14 cellular contexts compared by ENCODE assay signal in the genomic region with DNA sequence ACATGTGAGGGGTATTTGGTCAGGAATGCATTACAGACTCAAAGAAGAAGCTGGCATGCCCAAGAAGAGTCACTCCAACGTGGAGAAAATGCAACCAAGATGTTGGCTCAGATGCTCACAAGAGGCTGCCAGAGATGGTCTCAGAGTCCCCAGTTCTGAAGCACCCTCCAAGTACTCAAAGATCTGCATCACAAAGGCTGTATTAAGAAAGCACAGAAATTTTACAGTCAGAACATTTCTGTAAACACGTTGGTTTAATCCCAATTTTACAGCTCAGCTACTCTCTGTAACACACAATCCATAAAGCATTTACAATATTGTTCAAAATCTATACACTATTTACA.
DNase-seq lines count a peak whose midpoint lies in the region; ATAC-seq and TF ChIP-seq lines count a peak whose summit lies in the region.
"Had no signal": no experiment of that assay in that cellular context is flagged by ENCODE, and none has a peak within 500 bp of the region (broad histone marks: within the 10 kb centered on the region; RNA-seq: fewer than 3 reads in every experiment).

No MANE protein-coding gene starts in this region.

- no peaks in the 10 kb centered on the region for H3K9me3 ChIP-seq in upper lobe of right lung
- H3K9me3 ChIP-seq: Caco-2 had no signal

- no peaks in the 10 kb centered on the region for H3K27me3 Mint-ChIP-seq in activated naive CD4-positive, alpha-beta T cell treated with anti-CD3 and anti-CD28 coated beads, Interleukin-2, amount 50 U/mL, for 24 hours
- H3K27me3 Mint-ChIP-seq in activated naive CD4-positive, alpha-beta T cell treated with anti-CD3 and anti-CD28 coated beads for 36 hours (ENCODE audit: low read depth), result no peaks in the 10 kb centered on the region
- no peaks in the 10 kb centered on the region for H3K27me3 Mint-ChIP-seq in neural crest cell (ENCODE audit: low read depth)
- H3K27me3 Mint-ChIP-seq: activated naive CD8-positive, alpha-beta T cell had no signal

- H3K4me3 Mint-ChIP-seq in activated naive CD4-positive, alpha-beta T cell treated with anti-CD3 and anti-CD28 coated beads, Interleukin-2, amount 50 U/mL, for 24 hours, result no peak overlapping the region
- H3K4me3 Mint-ChIP-seq in activated naive CD4-positive, alpha-beta T cell treated with anti-CD3 and anti-CD28 coated beads for 36 hours, result no peak overlapping the region
- no peak overlapping the region for H3K4me3 Mint-ChIP-seq in neural crest cell
- H3K4me3 Mint-ChIP-seq: activated naive CD8-positive, alpha-beta T cell had no signal

- no peak for TF ChIP-seq CTCF in neural crest cell (conservative IDR thresholded peaks at IDR 0.05)
- no peak for TF ChIP-seq CTCF in upper lobe of right lung (IDR thresholded peaks at IDR 0.05)

- H3K27ac Mint-ChIP-seq in activated naive CD4-positive, alpha-beta T cell treated with anti-CD3 and anti-CD28 coated beads, Interleukin-2, amount 50 U/mL, for 24 hours, result peak overlapping the region; percentile 70
- no peak overlapping the region for H3K27ac Mint-ChIP-seq in activated naive CD4-positive, alpha-beta T cell treated with anti-CD3 and anti-CD28 coated beads for 36 hours
- peak overlapping the region; percentile 68 for H3K27ac Mint-ChIP-seq in neural crest cell (ENCODE audit: unreplicated experiment)

- H3K4me1 ChIP-seq in upper lobe of right lung, result peaks cover 32% of the 10 kb centered on the region
- H3K4me1 ChIP-seq: Caco-2 had no signal

- H3K4me1 Mint-ChIP-seq in activated naive CD4-positive, alpha-beta T cell treated with anti-CD3 and anti-CD28 coated beads, Interleukin-2, amount 50 U/mL, for 24 hours, result peaks cover 24% of the 10 kb centered on the region
- H3K4me1 Mint-ChIP-seq in activated naive CD4-positive, alpha-beta T cell treated with anti-CD3 and anti-CD28 coated beads for 36 hours (ENCODE audit: low read depth), result peaks cover 15% of the 10 kb centered on the region
- H3K4me1 Mint-ChIP-seq in neural crest cell, result peaks cover 36% of the 10 kb centered on the region

- H3K27ac ChIP-seq in epithelial cell of prostate (peak overlapping the region; percentile 68), upper lobe of right lung (peak overlapping the region; percentile 21)

- H3K36me3 ChIP-seq in upper lobe of right lung, result no peaks in the 10 kb centered on the region

- H3K4me3 ChIP-seq in upper lobe of right lung, result no peak overlapping the region

- peaks cover 2% of the 10 kb centered on the region for H3K36me3 Mint-ChIP-seq in activated naive CD4-positive, alpha-beta T cell treated with anti-CD3 and anti-CD28 coated beads, Interleukin-2, amount 50 U/mL, for 24 hours
- H3K36me3 Mint-ChIP-seq in activated naive CD4-positive, alpha-beta T cell treated with anti-CD3 and anti-CD28 coated beads for 36 hours (ENCODE audit: low read depth), result no peaks in the 10 kb centered on the region
- H3K36me3 Mint-ChIP-seq in neural crest cell (ENCODE audit: low read depth), result peaks cover 5% of the 10 kb centered on the region
- H3K36me3 Mint-ChIP-seq: activated naive CD8-positive, alpha-beta T cell had no signal

- intact Hi-C loops in activated naive CD4-positive, alpha-beta T cell treated with anti-CD3 and anti-CD28 coated beads for 36 hours (cut with micrococcal nuclease), result no loop called here
- intact Hi-C loops in upper lobe of right lung (cut with DNase I), result no loop called here

- no peak for DNase-seq in activated naive CD4-positive, alpha-beta T cell treated with anti-CD3 and anti-CD28 coated beads for 36 hours
- DNase-seq in epithelial cell of prostate (ENCODE audit: low read depth, low spot score) (no peak), neural crest cell (ENCODE audit: low read depth, low spot score) (no peak), upper lobe of right lung (no peak), activated T-cell treated with anti-CD3 and anti-CD28 coated beads for 4 hours (no peak), hepatic stellate cell (ENCODE audit: low spot score) (no peak), NCI-H69 (lab: John Stamatoyannopoulos, UW) (no peak)
- DNase-seq: 8988T; activated CD8-positive, alpha-beta memory T cell treated with anti-CD3 and anti-CD28 coated beads, Interleukin-2, amount 50 U/mL, for 48 hours; Caco-2; NCI-H2171; stimulated activated CD4-positive, alpha-beta T cell treated with anti-CD3 and anti-CD28 coated beads, Interleukin-2, amount 100 ng/mL, for 48 hours had no signal

- CTCF ChIA-PET in activated naive CD4-positive, alpha-beta T cell treated with anti-CD3 and anti-CD28 coated beads for 36 hours (lab: Charles Lee), result interaction anchor here (0.7 to 1.6 kb wide), 2 partner anchors 13 kb away, joined by 3 to 6 read pairs; no protein-coding TSS in a partner anchor

- no peaks in the 10 kb centered on the region for H3K27me3 ChIP-seq in upper lobe of right lung

- ATAC-seq in upper lobe of right lung, result no peak

- H3K9me3 Mint-ChIP-seq in activated naive CD4-positive, alpha-beta T cell treated with anti-CD3 and anti-CD28 coated beads, Interleukin-2, amount 50 U/mL, for 24 hours, result peaks cover 4% of the 10 kb centered on the region
- no peaks in the 10 kb centered on the region for H3K9me3 Mint-ChIP-seq in activated naive CD4-positive, alpha-beta T cell treated with anti-CD3 and anti-CD28 coated beads for 36 hours
- H3K9me3 Mint-ChIP-seq in neural crest cell, result peaks cover 3% of the 10 kb centered on the region
